In genomic region chr17:18961634-18962493, GRCh38 we compare ENCODE assay signal across 1 cellular context.
TF ChIP-seq lines count a peak whose summit lies in the region.

No MANE protein-coding gene starts in this region.

TF ChIP-seq in HepG2, 621 proteins besides CTCF, POLR2A, EP300 and RAD21:
- TF ChIP-seq ZNF703 (CRISPR knock-in tag; IDR thresholded peaks at IDR 0.05; ENCODE audit: borderline replicate concordance) (no peak), ZFX (CRISPR knock-in tag; IDR thresholded peaks at IDR 0.05; ENCODE audit: low read depth) (0 out of 2 replicates have a peak, but pooled peaks have one; percentile 18)
